In the genomic region with DNA sequence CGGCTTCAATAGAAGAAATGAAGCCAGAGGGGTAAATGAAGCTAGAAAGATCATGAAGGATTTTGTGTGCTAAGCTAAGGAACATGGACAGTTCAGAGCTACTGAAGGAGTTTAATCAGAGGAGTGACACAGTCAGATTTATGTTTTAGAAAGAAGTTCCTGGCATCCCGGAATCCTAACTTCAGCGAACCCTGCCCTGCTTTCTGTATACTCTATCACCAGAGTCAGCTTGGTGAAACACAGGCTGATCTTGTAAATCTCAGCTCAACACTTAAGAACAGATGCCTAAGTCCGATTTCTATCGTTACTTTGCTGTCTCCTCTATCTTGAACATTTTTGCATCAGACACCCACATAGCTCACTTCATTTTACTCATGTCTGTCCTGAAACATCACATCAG, we compare ENCODE assay signal across 14 cellular contexts. TPM values are rescaled to one million over a fixed set of nuclear protein-coding genes. Genes with fewer than 3 reads are reported as not detected.
DNase-seq lines count a peak whose midpoint lies in the region; ATAC-seq, FAIRE-seq and TF ChIP-seq lines count a peak whose summit lies in the region.
"Had no signal": no experiment of that assay in that cellular context is flagged by ENCODE, and none has a peak within 500 bp of the region (broad histone marks: within the 10 kb centered on the region; RNA-seq: fewer than 3 reads in every experiment).

No MANE protein-coding gene starts in this region.

- TF ChIP-seq POLR2A in GM12891 (IDR thresholded peaks at IDR 0.05; ENCODE audit: low read depth, low read length) (no peak), right lobe of liver (IDR thresholded peaks at IDR 0.05) (no peak)

- intact Hi-C loops in right lobe of liver (cut with DNase I): loop anchor here (10.0 kb wide), 2 partner anchors 227 to 337 kb away; no protein-coding TSS in a partner anchor

- H3K9ac ChIP-seq in subcutaneous abdominal adipose tissue (ENCODE audit: low read length in 5 of 5): peak overlapping the region; percentile 59 to 85 (median 65)

- H3K9me3 ChIP-seq in right lobe of liver: no peaks in the 10 kb centered on the region
- no peaks in the 10 kb centered on the region for H3K9me3 ChIP-seq in subcutaneous abdominal adipose tissue (ENCODE audit: control insufficient read depth in 5 of 5, low read length in 5 of 5)

- H3K4me3 ChIP-seq in right lobe of liver (peak overlapping the region; percentile 5 to 25 (median 22)), subcutaneous abdominal adipose tissue (ENCODE audit: low read depth in 1 of 5, low read length in 5 of 5) (peak overlapping the region; percentile 29 to 59 (median 45))

- H3K4me1 ChIP-seq in right lobe of liver (peaks cover 0 to 69% (median 12%) of the 10 kb centered on the region in 4 donors), subcutaneous abdominal adipose tissue (ENCODE audit: control insufficient read depth in 5 of 5, insufficient read depth in 5 of 5, low read length in 5 of 5) (peaks cover 6 to 59% (median 45%) of the 10 kb centered on the region in 5 donors)

- H3K36me3 ChIP-seq in right lobe of liver (peaks cover 0 to 18% (median 0%) of the 10 kb centered on the region in 4 donors), subcutaneous abdominal adipose tissue (ENCODE audit: control insufficient read depth in 5 of 5, insufficient read depth in 5 of 5, low read length in 5 of 5) (peaks cover 5 to 14% (median 12%) of the 10 kb centered on the region in 5 donors)

- H3K27ac ChIP-seq in right lobe of liver (peak overlapping the region; percentile 85 to 96 (median 92)), subcutaneous abdominal adipose tissue (ENCODE audit: low read depth, low read length) (peak overlapping the region; percentile 85)
- H3K27ac ChIP-seq: C4-2B had no signal

- FAIRE-seq in GM12891 (lab: Jason Lieb, UNC): peak; percentile 40
- FAIRE-seq: frontal cortex, G401.6, keratinocyte had no signal

- WGBS in right lobe of liver (ENCODE audit: insufficient coverage, low coverage, low lambda C conversion rate, missing lambda C conversion rate): 34% methylated on average over 5 of the region's 5 CpGs

- TF ChIP-seq CTCF in right lobe of liver (IDR thresholded peaks at IDR 0.05): no peak

- DNase-seq in GM12891 (ENCODE audit: insufficient read length, low spot score): no peak
- peak; percentile 36 for DNase-seq in dermis blood vessel endothelial cell
- DNase-seq in right lobe of liver: no peak
- no peak for DNase-seq in NCI-H2107 treated with DMSO at 0.1 percent for 48 hours (lab: John Stamatoyannopoulos, UW; ENCODE audit: unreplicated experiment)
- DNase-seq in NCI-H187 treated with DMSO at 0.1 percent for 48 hours (lab: John Stamatoyannopoulos, UW): no peak

- H3K27me3 ChIP-seq in right lobe of liver: no peaks in the 10 kb centered on the region
- H3K27me3 ChIP-seq in subcutaneous abdominal adipose tissue (ENCODE audit: control insufficient read depth in 5 of 5, insufficient read depth in 4 of 5, low read length in 5 of 5): no peaks in the 10 kb centered on the region

- peak; percentile 40 to 65 (median 49) for ATAC-seq in right lobe of liver
- no peak for ATAC-seq in HG02678 (IDR thresholded peaks at IDR 0.05; ENCODE audit: unreplicated experiment)
- no peak for ATAC-seq in GM19463 (IDR thresholded peaks at IDR 0.05; ENCODE audit: unreplicated experiment)
- ATAC-seq: activated naive CD4-positive, alpha-beta T cell treated with anti-CD3 and anti-CD28 coated beads, Interleukin-2, amount 50 U/mL, for 72 hours; HCT116 had no signal

TF ChIP-seq in GM12891, 5 proteins besides CTCF, POLR2A, EP300 and RAD21:
- no peak for TF ChIP-seq POLR2AphosphoS5 (IDR thresholded peaks at IDR 0.05; ENCODE audit: low read depth, low read length)
- TF ChIP-seq TAF1 (IDR thresholded peaks at IDR 0.05; ENCODE audit: low read depth, low read length): no peak
- TF ChIP-seq PAX5 (IDR thresholded peaks at IDR 0.05; ENCODE audit: insufficient read depth, low read length, severe bottlenecking): no peak
- no peak for TF ChIP-seq SPI1 (IDR thresholded peaks at IDR 0.05; ENCODE audit: low read depth, low read length)
- TF ChIP-seq POU2F2 (IDR thresholded peaks at IDR 0.05; ENCODE audit: low read depth, low read length): no peak

RNA-seq across cellular contexts. Expression of gene AHR, which starts 9.1 kb away (rescaled TPM):
- 12.4 TPM for polyA plus RNA-seq in GM12891 (2012; ENCODE audit: low read depth, missing spikeins)
- total RNA-seq in dermis blood vessel endothelial cell: 142 and 189 TPM in 2 replicates
- total RNA-seq in right lobe of liver: 10 to 100 TPM; 31.2 to 67.9 (median 41.0) TPM

Comparison
In these comparisons a context has a peak if more than half of its experiments do, and no peak if none do; other contexts are left out.
1. ATAC-seq: peak in right lobe of liver (4 of 4); none in HG02678 (single experiment) and GM19463 (single experiment).